ENCODE assay signal across 8 cellular contexts in genomic region chr17:1228752-1229353, GRCh38. TPM values are rescaled to one million over a fixed set of nuclear protein-coding genes. Genes with fewer than 3 reads are reported as not detected.
DNase-seq lines count a peak whose midpoint lies in the region; ATAC-seq and TF ChIP-seq lines count a peak whose summit lies in the region.

No MANE protein-coding gene starts in this region.

- intact Hi-C loops in sigmoid colon (cut with DNase I): no loop called here

- peak; percentile 25 for ATAC-seq in GM18907 (IDR thresholded peaks at IDR 0.05; ENCODE audit: unreplicated experiment)
- peak; percentile 12 for ATAC-seq in HG03108 (IDR thresholded peaks at IDR 0.05; ENCODE audit: unreplicated experiment)
- no peak for ATAC-seq in HG03565 (IDR thresholded peaks at IDR 0.05; ENCODE audit: unreplicated experiment)

- no peaks in the 10 kb centered on the region for H3K36me3 ChIP-seq in ectodermal cell (ENCODE audit: control insufficient read depth, insufficient read depth, low read length)
- H3K36me3 ChIP-seq in sigmoid colon: no peaks in the 10 kb centered on the region

- no peak overlapping the region for H3K27ac ChIP-seq in ectodermal cell (ENCODE audit: insufficient read depth, low read depth, low read length, poor library complexity, severe bottlenecking)
- H3K27ac ChIP-seq in sigmoid colon: peak overlapping the region; percentile 38 to 62 (median 53)

- TF ChIP-seq CTCF in sigmoid colon (IDR thresholded peaks at IDR 0.05): no peak

- H3K4me1 ChIP-seq in ectodermal cell (ENCODE audit: control insufficient read depth, insufficient read depth, low read length) (no peaks in the 10 kb centered on the region), sigmoid colon (peaks cover 0 to 26% (median 24%) of the 10 kb centered on the region in 4 donors)

- no peak for TF ChIP-seq POLR2A in sigmoid colon (IDR thresholded peaks at IDR 0.05)

- DNase-seq in sigmoid colon (no peak), KG1 (lab: John Stamatoyannopoulos, UW) (no peak), T-helper 1 cell (no peak), NOMO-1 (lab: John Stamatoyannopoulos, UW; ENCODE audit: unreplicated experiment in 2 of 2) (no peak)

- peak overlapping the region; percentile 23 for H3K4me3 ChIP-seq in ectodermal cell (ENCODE audit: insufficient read depth, low read depth, low read length)
- peak overlapping the region; percentile 19 to 59 (median 49) for H3K4me3 ChIP-seq in sigmoid colon

- WGBS in ectodermal cell, 2 experiments: 1 to 3% methylated on average over 86 of the region's 86 CpGs
- WGBS in sigmoid colon, 2 donors: 1% methylated on average over 86 of the region's 86 CpGs

- H3K9me3 ChIP-seq in ectodermal cell (ENCODE audit: control insufficient read depth, low read length): no peaks in the 10 kb centered on the region
- H3K9me3 ChIP-seq in sigmoid colon: no peaks in the 10 kb centered on the region

- no peak for TF ChIP-seq EP300 in sigmoid colon (IDR thresholded peaks at IDR 0.05)

- H3K27me3 ChIP-seq in ectodermal cell (ENCODE audit: control insufficient read depth, insufficient read depth, low read length, poor library complexity, severe bottlenecking): peaks cover 77% of the 10 kb centered on the region
- H3K27me3 ChIP-seq in sigmoid colon: peaks cover 22 to 70% (median 55%) of the 10 kb centered on the region in 3 donors

RNA-seq across cellular contexts. Expression of gene BHLHA9, which starts 41.4 kb away (rescaled TPM):
- polyA plus RNA-seq in ectodermal cell (2013, experiment 1 of 4): not detected
- not detected for polyA plus RNA-seq in ectodermal cell (2013, experiment 2 of 4)
- polyA plus RNA-seq in ectodermal cell (2013, experiment 3 of 4): not detected
- not detected for polyA plus RNA-seq in ectodermal cell (2013, experiment 4 of 4)
- not detected for total RNA-seq in sigmoid colon
- polyA plus RNA-seq in sigmoid colon: not detected

RNA-seq across cellular contexts. Expression of gene ABR, which starts 49.1 kb away (rescaled TPM):
- polyA plus RNA-seq in ectodermal cell (2013, experiment 1 of 4): 67.0 TPM
- 76.2 TPM for polyA plus RNA-seq in ectodermal cell (2013, experiment 2 of 4)
- polyA plus RNA-seq in ectodermal cell (2013, experiment 3 of 4): 44.7 TPM
- polyA plus RNA-seq in ectodermal cell (2013, experiment 4 of 4): 51.7 TPM
- total RNA-seq in sigmoid colon: 10 to 100 TPM; 30.4 to 94.2 (median 46.5) TPM
- 100 to 1,000 TPM in 1 of 3 donors, 10 to 100 TPM in 2; 79.3 to 146 (median 80.0) TPM for polyA plus RNA-seq in sigmoid colon

RNA-seq across cellular contexts. Expression of gene TRARG1, which starts 50.6 kb away (rescaled TPM):
- not detected for polyA plus RNA-seq in ectodermal cell (2013, experiment 1 of 4)
- polyA plus RNA-seq in ectodermal cell (2013, experiment 2 of 4): not detected
- polyA plus RNA-seq in ectodermal cell (2013, experiment 3 of 4): 0.11 TPM
- polyA plus RNA-seq in ectodermal cell (2013, experiment 4 of 4): 0.08 TPM
- total RNA-seq in sigmoid colon: 1 to 10 TPM in 1 of 4 donors, under 1 TPM in 1, not detected in 2; 0.16 to 4.6 TPM
- 1 to 10 TPM in 1 of 3 donors, under 1 TPM in 2; 0.23 to 4.5 (median 0.60) TPM for polyA plus RNA-seq in sigmoid colon
